Comparison of ENCODE assay signal across 10 cellular contexts in genomic region chr4:921830-922331, GRCh38. TPM values are rescaled to one million over a fixed set of nuclear protein-coding genes. Genes with fewer than 3 reads are reported as not detected.
A peak's percentile ranks its signal among the peaks of the same experiment; 100 is the strongest.
DNase-seq lines count a peak whose midpoint lies in the region; ATAC-seq and TF ChIP-seq lines count a peak whose summit lies in the region.
"Had no signal": no experiment of that assay in that cellular context is flagged by ENCODE, and none has a peak within 500 bp of the region (broad histone marks: within the 10 kb centered on the region; RNA-seq: fewer than 3 reads in every experiment).

No MANE protein-coding gene starts in this region.

- TF ChIP-seq CTCF in GM12865 (IDR thresholded peaks at IDR 0.05; ENCODE audit: insufficient read depth, low read depth, low read length, missing control alignments): no peak
- no peak for TF ChIP-seq CTCF in SU-DHL-6 (IDR thresholded peaks at IDR 0.05; ENCODE audit: insufficient read depth, low read length, poor library complexity, severe bottlenecking)

- peaks cover 11% of the 10 kb centered on the region; the same call in 1 of the 2 replicates for H3F3A ChIP-seq in SU-DHL-6 (ENCODE audit: insufficient read depth)

- no peak for TF ChIP-seq POLR2A in erythroblast (IDR thresholded peaks at IDR 0.05; ENCODE audit: low read length)

- H3K27me3 ChIP-seq in SU-DHL-6 (ENCODE audit: low read length): no peaks in the 10 kb centered on the region
- H3K27me3 ChIP-seq: left lung, SJSA1 had no signal

- no peaks in the 10 kb centered on the region for H3K36me3 ChIP-seq in SU-DHL-6 (ENCODE audit: low read length)
- H3K36me3 ChIP-seq: left lung, SJSA1 had no signal

- peak overlapping the region in 9 of 10 donors; percentile 12 to 91 (median 46) for H3K27ac Mint-ChIP-seq in naive thymus-derived CD8-positive, alpha-beta T cell

- H3K27me3 Mint-ChIP-seq in naive thymus-derived CD8-positive, alpha-beta T cell: no peaks in the 10 kb centered on the region

- H3K9me3 ChIP-seq in SU-DHL-6 (ENCODE audit: insufficient read depth, low read length): no peaks in the 10 kb centered on the region; the same call in 1 of the 2 replicates
- H3K9me3 ChIP-seq: left lung, SJSA1 had no signal

- H3K4me2 ChIP-seq in SU-DHL-6 (ENCODE audit: low read depth, low read length, poor library complexity, severe bottlenecking): peak overlapping the region; percentile 25

- H3K4me3 Mint-ChIP-seq in naive thymus-derived CD8-positive, alpha-beta T cell: peak overlapping the region in 5 of 10 donors; percentile 11 to 32 (median 22)

- peak overlapping the region; percentile 39 for H3K4me3 ChIP-seq in GM12865 (ENCODE audit: low read depth, low read length)
- no peak overlapping the region for H3K4me3 ChIP-seq in SU-DHL-6 (ENCODE audit: insufficient read depth, low read length, poor library complexity, severe bottlenecking)
- H3K4me3 ChIP-seq: left lung, SJSA1 had no signal

- ATAC-seq in GM21423 (IDR thresholded peaks at IDR 0.05; ENCODE audit: unreplicated experiment) (peak; percentile 52), HG02938 (IDR thresholded peaks at IDR 0.05; ENCODE audit: unreplicated experiment) (no peak)
- peak in 1 of 2 donors; percentile 22 for ATAC-seq in naive thymus-derived CD8-positive, alpha-beta T cell
- ATAC-seq: left lung had no signal

- H2AFZ ChIP-seq in SU-DHL-6 (ENCODE audit: low read depth, low read length, severe bottlenecking): no peak overlapping the region

- peaks cover 91% of the 10 kb centered on the region for H3K79me2 ChIP-seq in SU-DHL-6 (ENCODE audit: insufficient read depth, low read length)

- no peak overlapping the region for H3K9ac ChIP-seq in SU-DHL-6 (ENCODE audit: low read length)

- POLR2A ChIA-PET in naive thymus-derived CD8-positive, alpha-beta T cell (lab: Charles Lee): interaction anchor here (1.1 kb wide), 1 partner anchor 10 kb away, joined by 3 read pairs; the partner anchor contains the start of gene GAK

- H3K4me1 Mint-ChIP-seq in naive thymus-derived CD8-positive, alpha-beta T cell: peaks cover 45 to 87% (median 74%) of the 10 kb centered on the region in 4 donors

- DNase-seq in GM12865 (ENCODE audit: low read depth): peak; percentile 93
- no peak for DNase-seq in naive thymus-derived CD8-positive, alpha-beta T cell
- DNase-seq in cerebellar cortex (ENCODE audit: low spot score): no peak
- no peak for DNase-seq in anterior cingulate cortex (lab: John Stamatoyannopoulos, UW)
- no peak for DNase-seq in erythroblast (lab: John Stamatoyannopoulos, UW)

- H4K20me1 ChIP-seq in SU-DHL-6 (ENCODE audit: low read depth, low read length): peaks cover 2% of the 10 kb centered on the region; the same call in 1 of the 2 replicates

- H3K27ac ChIP-seq in SU-DHL-6 (ENCODE audit: low read depth, low read length): peak overlapping the region; percentile 35; the same call in 1 of the 2 replicates
- H3K27ac ChIP-seq: left lung, SJSA1 had no signal

- no peaks in the 10 kb centered on the region for H3K9me2 ChIP-seq in SU-DHL-6 (replicated peaks; ENCODE audit: insufficient read depth, low read length)

- peaks cover 0 to 7% (median 0%) of the 10 kb centered on the region in 9 donors for H3K9me3 Mint-ChIP-seq in naive thymus-derived CD8-positive, alpha-beta T cell

- H3K36me3 Mint-ChIP-seq in naive thymus-derived CD8-positive, alpha-beta T cell: peaks cover 0 to 24% (median 4%) of the 10 kb centered on the region in 3 donors

RNA-seq across cellular contexts. Expression of gene GAK, which starts 10.2 kb away (rescaled TPM):
- 100 to 1,000 TPM; 162 to 164 TPM for total RNA-seq in naive thymus-derived CD8-positive, alpha-beta T cell
- 10 to 100 TPM; 45.0 to 71.0 (median 57.6) TPM for polyA plus RNA-seq in naive thymus-derived CD8-positive, alpha-beta T cell

RNA-seq across cellular contexts. Expression of gene TMEM175, which starts 10.4 kb away (rescaled TPM):
- total RNA-seq in naive thymus-derived CD8-positive, alpha-beta T cell: 10 to 100 TPM; 65.6 to 72.9 TPM
- polyA plus RNA-seq in naive thymus-derived CD8-positive, alpha-beta T cell: 10 to 100 TPM in 2 of 3 donors, 1 to 10 TPM in 1; 6.4 to 14.7 (median 11.5) TPM

RNA-seq across cellular contexts. Expression of gene DGKQ, which starts 51.5 kb away (rescaled TPM):
- 10 to 100 TPM; 37.4 to 39.9 TPM for total RNA-seq in naive thymus-derived CD8-positive, alpha-beta T cell
- polyA plus RNA-seq in naive thymus-derived CD8-positive, alpha-beta T cell: 10 to 100 TPM in 2 of 3 donors, 1 to 10 TPM in 1; 2.2 to 17.3 (median 10.0) TPM
